10 cellular contexts compared by ENCODE assay signal in genomic region chr6:165986647-165987482, GRCh38.
A peak's percentile ranks its signal among the peaks of the same experiment; 100 is the strongest.
DNase-seq lines count a peak whose midpoint lies in the region; TF ChIP-seq lines count a peak whose summit lies in the region.
"Had no signal": no experiment of that assay in that cellular context is flagged by ENCODE, and none has a peak within 500 bp of the region (broad histone marks: within the 10 kb centered on the region; RNA-seq: fewer than 3 reads in every experiment).

No MANE protein-coding gene starts in this region.

- 1% methylated on average over 30 to 31 of the region's 31 CpGs for WGBS in esophagus squamous epithelium, 2 donors

- peak overlapping the region; percentile 93 for H3K4me3 Mint-ChIP-seq in neural crest cell

- H3K27me3 ChIP-seq in esophagus squamous epithelium, result peaks cover 0 to 67% (median 0%) of the 10 kb centered on the region in 4 donors

- no peaks in the 10 kb centered on the region for H3K9me3 Mint-ChIP-seq in neural crest cell
- H3K9me3 Mint-ChIP-seq: CD8-positive, alpha-beta memory T cell had no signal

- H3K27ac Mint-ChIP-seq in neural crest cell (ENCODE audit: unreplicated experiment), result no peak overlapping the region

- H3K27me3 Mint-ChIP-seq in neural crest cell (ENCODE audit: low read depth), result peaks cover 92% of the 10 kb centered on the region

- H3K36me3 ChIP-seq in esophagus squamous epithelium, result no peaks in the 10 kb centered on the region

- peaks cover 0 to 20% (median 4%) of the 10 kb centered on the region in 3 donors for H3K4me1 ChIP-seq in esophagus squamous epithelium

- intact Hi-C loops in esophagus squamous epithelium (cut with DNase I), result no loop called here

- TF ChIP-seq CTCF in esophagus squamous epithelium (IDR thresholded peaks at IDR 0.05) (no peak), neural crest cell (conservative IDR thresholded peaks at IDR 0.05) (no peak)

- no peak for TF ChIP-seq POLR2A in esophagus squamous epithelium (IDR thresholded peaks at IDR 0.05)

- peak overlapping the region in 3 of 4 donors; percentile 30 to 58 (median 37) for H3K4me3 ChIP-seq in esophagus squamous epithelium

- peak; percentile 48 for DNase-seq in AG08396 (ENCODE audit: low spot score)
- DNase-seq in NCI-H1105 (lab: John Stamatoyannopoulos, UW), result peak; percentile 56
- DNase-seq in esophagus squamous epithelium (lab: John Stamatoyannopoulos, UW), result no peak
- DNase-seq in neural crest cell (ENCODE audit: low read depth, low spot score), result no peak
- no peak for DNase-seq in NCI-H82 (lab: John Stamatoyannopoulos, UW)
- no peak for DNase-seq in nucleus accumbens (lab: John Stamatoyannopoulos, UW)
- DNase-seq in dedifferentiated amniotic fluid mesenchymal stem cell (ENCODE audit: extremely low spot score), result no peak
- no peak for DNase-seq in middle frontal gyrus (ENCODE audit: extremely low spot score, low spot score)
- DNase-seq: activated T-cell treated with anti-CD3 and anti-CD28 coated beads, Interleukin-2, amount 50 U/mL, for 1 hour; CD8-positive, alpha-beta memory T cell had no signal

- no peaks in the 10 kb centered on the region for H3K9me3 ChIP-seq in esophagus squamous epithelium

- no peaks in the 10 kb centered on the region for H3K36me3 Mint-ChIP-seq in neural crest cell (ENCODE audit: low read depth)
- H3K36me3 Mint-ChIP-seq: CD8-positive, alpha-beta memory T cell had no signal

- H3K27ac ChIP-seq in esophagus squamous epithelium, result no peak overlapping the region

- peaks cover 23% of the 10 kb centered on the region for H3K4me1 Mint-ChIP-seq in neural crest cell

Comparison
In these comparisons a context has a peak if more than half of its experiments do, and no peak if none do; other contexts are left out.
1. DNase-seq: peak in AG08396 (single experiment) and NCI-H1105 (single experiment); none in esophagus squamous epithelium (single experiment), neural crest cell (single experiment), NCI-H82 (single experiment), nucleus accumbens (0 of 56), dedifferentiated amniotic fluid mesenchymal stem cell (single experiment) and middle frontal gyrus (single experiment).